ENCODE assay signal across 8 cellular contexts in genomic region chr4:165493359-165493758, GRCh38.
A peak's percentile ranks its signal among the peaks of the same experiment; 100 is the strongest.
DNase-seq lines count a peak whose midpoint lies in the region; ATAC-seq and TF ChIP-seq lines count a peak whose summit lies in the region.

No MANE protein-coding gene starts in this region.

- peak; percentile 78 for TF ChIP-seq CTCF in astrocyte of the cerebellum (IDR thresholded peaks at IDR 0.05; ENCODE audit: low read depth, low read length, missing control alignments)

- DNase-seq in CMK (ENCODE audit: low read depth) (peak; percentile 7), HPDE6-E6E7 (ENCODE audit: extremely low spot score) (peak; percentile 58), astrocyte of the cerebellum (ENCODE audit: low read depth) (peak; percentile 46), NCI-H345 (lab: John Stamatoyannopoulos, UW) (no peak)
- peak; percentile 48 for DNase-seq in T-helper 2 cell treated with Interferon-gamma antibody and Interleukin-4, amounts not matched to agents 5 μg/mL and 100 μg/mL, for 36 hours (ENCODE audit: low spot score)
- peak; percentile 60 for DNase-seq in stimulated activated CD4-positive, alpha-beta T cell treated with anti-CD3 and anti-CD28 coated beads, Interleukin-12 subunit alpha, Interleukin-12 subunit beta, amount 100 ng/mL, for 4 hours

- H3K9me3 Mint-ChIP-seq in T-helper 2 cell treated with Interferon-gamma antibody and Interleukin-4, amounts not matched to agents 5 μg/mL and 100 μg/mL, for 36 hours = no peaks in the 10 kb centered on the region

- no peak overlapping the region for H3K4me3 ChIP-seq in astrocyte of the cerebellum (ENCODE audit: low read depth, low read length)
- peak overlapping the region; percentile 22 for H3K4me3 ChIP-seq in iPS-18a (ENCODE audit: low read length)

- no peaks in the 10 kb centered on the region for H3K4me1 ChIP-seq in iPS-18a (ENCODE audit: control insufficient read depth, low read depth, low read length)

- no peaks in the 10 kb centered on the region for H3K9me3 ChIP-seq in iPS-18a (ENCODE audit: control insufficient read depth, low read depth, low read length)

- no peak overlapping the region for H3K27ac Mint-ChIP-seq in T-helper 2 cell treated with Interferon-gamma antibody and Interleukin-4, amounts not matched to agents 5 μg/mL and 100 μg/mL, for 36 hours

- H3K27ac ChIP-seq in iPS-18a (ENCODE audit: low read length) = no peak overlapping the region

- in situ Hi-C loops in astrocyte of the cerebellum (cut with HindIII; ENCODE audit: low sequenced_read_pairs) = no loop called here

- ATAC-seq in GM21360 (IDR thresholded peaks at IDR 0.05; ENCODE audit: unreplicated experiment) = peak; percentile 90

- H3K4me1 Mint-ChIP-seq in T-helper 2 cell treated with Interferon-gamma antibody and Interleukin-4, amounts not matched to agents 5 μg/mL and 100 μg/mL, for 36 hours (ENCODE audit: low read depth) = peaks cover 2% of the 10 kb centered on the region

- H3K36me3 ChIP-seq in iPS-18a (ENCODE audit: control insufficient read depth, low read depth, low read length) = no peaks in the 10 kb centered on the region

- no peaks in the 10 kb centered on the region for H3K36me3 Mint-ChIP-seq in T-helper 2 cell treated with Interferon-gamma antibody and Interleukin-4, amounts not matched to agents 5 μg/mL and 100 μg/mL, for 36 hours (ENCODE audit: low read depth)

- H3K9ac ChIP-seq in iPS-18a (ENCODE audit: low read length) = no peak overlapping the region

- H3K27me3 ChIP-seq in iPS-18a (ENCODE audit: control insufficient read depth, insufficient read depth, low read length) = peaks cover 5% of the 10 kb centered on the region

- H3K27me3 Mint-ChIP-seq in T-helper 2 cell treated with Interferon-gamma antibody and Interleukin-4, amounts not matched to agents 5 μg/mL and 100 μg/mL, for 36 hours (ENCODE audit: low read depth) = peaks cover 23% of the 10 kb centered on the region

- H3K4me3 Mint-ChIP-seq in T-helper 2 cell treated with Interferon-gamma antibody and Interleukin-4, amounts not matched to agents 5 μg/mL and 100 μg/mL, for 36 hours = peak overlapping the region; percentile 30
